In the genomic region with DNA sequence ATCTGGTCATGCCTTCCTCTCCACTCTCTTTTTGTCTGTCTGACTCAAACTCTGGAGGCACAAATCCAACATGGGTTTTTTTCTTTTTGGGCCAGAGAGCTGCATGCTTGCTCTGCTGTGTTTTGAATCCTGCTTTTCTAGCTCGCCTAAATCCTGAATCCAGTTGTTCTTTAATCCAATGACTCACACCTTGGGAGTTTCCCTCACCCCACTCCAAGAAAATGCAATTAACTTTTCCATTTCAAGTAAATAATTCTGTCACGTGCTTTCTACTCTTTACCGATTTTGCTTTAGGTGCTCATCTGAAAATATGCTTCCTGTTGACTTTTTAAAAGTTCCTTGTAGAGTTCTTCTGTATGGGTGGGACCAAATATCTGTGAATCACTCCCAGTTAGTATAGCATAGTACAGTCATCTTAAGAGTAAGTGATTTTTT, we compare ENCODE assay signal across 8 cellular contexts. TPM values are rescaled to one million over a fixed set of nuclear protein-coding genes. Genes with fewer than 3 reads are reported as not detected.
DNase-seq lines count a peak whose midpoint lies in the region; ATAC-seq, FAIRE-seq and TF ChIP-seq lines count a peak whose summit lies in the region.

No MANE protein-coding gene starts in this region.

- CTCF ChIA-PET in CD8-positive, alpha-beta T cell (lab: Charles Lee) = no interaction called here

- TF ChIP-seq POLR2A in GM12892 (IDR thresholded peaks at IDR 0.05; ENCODE audit: low read depth, low read length) = no peak

- peak overlapping the region; percentile 84 for H3K27ac Mint-ChIP-seq in CD8-positive, alpha-beta T cell

- no peak for TF ChIP-seq CTCF in CD8-positive, alpha-beta T cell (IDR thresholded peaks at IDR 0.05)
- no peak for TF ChIP-seq CTCF in lung (IDR thresholded peaks at IDR 0.05; ENCODE audit: control extremely low read depth, extremely low read depth)

- peak; percentile 76 for ATAC-seq in CD8-positive, alpha-beta T cell
- peak; percentile 85 for ATAC-seq in lung (ENCODE audit: insufficient read depth, low FRiP score)

- no peak overlapping the region for H3K27ac ChIP-seq in CD8-positive, alpha-beta T cell (ENCODE audit: low read depth, low read length)
- no peak overlapping the region for H3K27ac ChIP-seq in lung (ENCODE audit: low read depth in 1 of 2, low read length in 1 of 2)

- intact Hi-C loops in CD8-positive, alpha-beta T cell (cut with DNase I, micrococcal nuclease) = loop anchor here in 1 of 2 experiments (2.0 to 5.0 kb wide), 2 partner anchors 13 to 46 kb away; partner anchors contain the start of gene SLMAP

- no peaks in the 10 kb centered on the region for H3K27me3 Mint-ChIP-seq in CD8-positive, alpha-beta T cell (ENCODE audit: low read depth)

- H3K4me1 ChIP-seq in CD8-positive, alpha-beta T cell (ENCODE audit: insufficient read depth, low read length) = peaks cover 27% of the 10 kb centered on the region
- peaks cover 4 to 25% of the 10 kb centered on the region in 2 donors for H3K4me1 ChIP-seq in lung (ENCODE audit: control insufficient read depth in 2 of 2, insufficient read depth in 2 of 2, low read length in 2 of 2)

- no peaks in the 10 kb centered on the region for H3K27me3 ChIP-seq in CD8-positive, alpha-beta T cell (ENCODE audit: insufficient read depth, low read length)
- H3K27me3 ChIP-seq in lung (ENCODE audit: control insufficient read depth, insufficient read depth) = no peaks in the 10 kb centered on the region

- POLR2A ChIA-PET in CD8-positive, alpha-beta T cell (lab: Charles Lee) = no interaction called here

- H3K36me3 ChIP-seq in CD8-positive, alpha-beta T cell (ENCODE audit: insufficient read depth, low read length) = no peaks in the 10 kb centered on the region
- H3K36me3 ChIP-seq in lung (ENCODE audit: control insufficient read depth in 2 of 2, insufficient read depth in 2 of 2, low read length in 2 of 2) = no peaks in the 10 kb centered on the region

- H3K9me3 ChIP-seq in CD8-positive, alpha-beta T cell (ENCODE audit: low read length) = no peaks in the 10 kb centered on the region
- H3K9me3 ChIP-seq in lung (ENCODE audit: control insufficient read depth in 2 of 2, insufficient read depth in 1 of 2, low read length in 1 of 2) = no peaks in the 10 kb centered on the region

- no peak for DNase-seq in CD8-positive, alpha-beta T cell
- DNase-seq in NCI-H1048 (lab: John Stamatoyannopoulos, UW) (peak; percentile 11), cerebellar cortex (ENCODE audit: low spot score) (peak; percentile 25), lung (ENCODE audit: low spot score) (peak; percentile 43), NCI-H2171 (lab: John Stamatoyannopoulos, UW) (no peak), GDM1 (lab: John Stamatoyannopoulos, UW) (no peak), GM12892 (ENCODE audit: insufficient read length) (no peak), hippocampal formation (lab: John Stamatoyannopoulos, UW) (no peak)

- no peaks in the 10 kb centered on the region for H3K36me3 Mint-ChIP-seq in CD8-positive, alpha-beta T cell

- H3K4me3 ChIP-seq in CD8-positive, alpha-beta T cell (ENCODE audit: low read depth, low read length) = no peak overlapping the region
- H3K4me3 ChIP-seq in lung = no peak overlapping the region

- no peak for FAIRE-seq in GM12892 (lab: Jason Lieb, UNC)

- H3K4me1 Mint-ChIP-seq in CD8-positive, alpha-beta T cell (ENCODE audit: low read depth) = peaks cover 75% of the 10 kb centered on the region

- H3K9me3 Mint-ChIP-seq in CD8-positive, alpha-beta T cell = peaks cover 2% of the 10 kb centered on the region

- WGBS in lung, 2 donors = 14 to 28% methylated on average over 3 of the region's 3 CpGs

- peak overlapping the region; percentile 52 for H3K4me3 Mint-ChIP-seq in CD8-positive, alpha-beta T cell

RNA-seq across cellular contexts. Expression of gene SLMAP, which starts 47.6 kb away (rescaled TPM):
- 10 to 100 TPM; 55.0 to 56.7 TPM for total RNA-seq in CD8-positive, alpha-beta T cell
- 100 to 1,000 TPM in 1 of 2 donors, 10 to 100 TPM in 1; 72.4 to 118 TPM for total RNA-seq in lung
- 10 to 100 TPM; 11.4 to 22.0 TPM for polyA plus RNA-seq in lung
- polyA plus RNA-seq in GM12892 (2012; ENCODE audit: missing spikeins) = 22.1 TPM

Comparison
In these comparisons a context has a peak if more than half of its experiments do, and no peak if none do; other contexts are left out.
1. DNase-seq: peak in NCI-H1048 (single experiment), cerebellar cortex (single experiment) and lung (single experiment); none in CD8-positive, alpha-beta T cell (0 of 7), NCI-H2171 (single experiment), GDM1 (single experiment), GM12892 (single experiment) and hippocampal formation (0 of 2).